17 cellular contexts compared by ENCODE assay signal in the genomic region with DNA sequence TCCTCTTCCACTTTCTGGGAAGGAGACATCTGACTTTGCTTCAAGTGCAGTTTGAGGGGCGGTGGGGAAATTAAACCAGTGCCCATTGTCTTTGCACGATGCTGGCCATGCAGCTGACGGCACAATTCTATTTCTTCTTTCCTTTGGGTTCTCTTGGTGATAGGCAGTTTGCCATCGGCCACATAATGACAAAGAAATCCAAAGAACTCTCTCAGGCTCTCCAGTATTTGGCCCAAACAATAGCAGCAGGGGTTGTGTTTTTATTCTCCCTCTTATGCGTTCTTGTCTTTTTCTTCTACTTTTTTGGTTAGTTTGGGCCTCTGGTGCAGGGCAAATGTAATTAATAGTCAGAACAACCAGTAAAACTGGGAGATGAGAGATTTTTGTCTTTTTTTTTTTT.
DNase-seq lines count a peak whose midpoint lies in the region; ATAC-seq, FAIRE-seq and TF ChIP-seq lines count a peak whose summit lies in the region.
"Had no signal": no experiment of that assay in that cellular context is flagged by ENCODE, and none has a peak within 500 bp of the region (broad histone marks: within the 10 kb centered on the region; RNA-seq: fewer than 3 reads in every experiment).

No MANE protein-coding gene starts in this region.

- H3K36me3 Mint-ChIP-seq in astrocyte (ENCODE audit: low read depth, unreplicated experiment) (no peaks in the 10 kb centered on the region), neural progenitor cell (no peaks in the 10 kb centered on the region)
- H3K36me3 Mint-ChIP-seq: CD8-positive, alpha-beta T cell had no signal

- H3K27me3 Mint-ChIP-seq in astrocyte (ENCODE audit: low read depth, unreplicated experiment) (peaks cover 62% of the 10 kb centered on the region), neural progenitor cell (ENCODE audit: insufficient read depth, low read depth) (peaks cover 5% of the 10 kb centered on the region)

- H3K79me2 ChIP-seq in astrocyte (ENCODE audit: insufficient read depth, low read length): no peaks in the 10 kb centered on the region
- no peaks in the 10 kb centered on the region for H3K79me2 ChIP-seq in neural progenitor cell (ENCODE audit: low read depth)

- intact Hi-C loops in Right ventricle myocardium superior (cut with DNase I): no loop called here

- H3F3A ChIP-seq in neural progenitor cell (ENCODE audit: low read depth): no peaks in the 10 kb centered on the region

- no peaks in the 10 kb centered on the region for H3K9me3 ChIP-seq in astrocyte (ENCODE audit: insufficient read depth, low read depth, low read length)
- no peaks in the 10 kb centered on the region for H3K9me3 ChIP-seq in neural progenitor cell (ENCODE audit: low read depth)
- H3K9me3 ChIP-seq: BLaER1 treated with 17β-estradiol and CSF1 and Interleukin-3, amounts not matched to agents 10 nM and 100 nM; HAP-1 had no signal

- no peak overlapping the region for H3K4me3 ChIP-seq in astrocyte (ENCODE audit: insufficient read depth, low read depth, low read length)
- H3K4me3 ChIP-seq in choroid plexus epithelial cell (ENCODE audit: low read depth, low read length): no peak overlapping the region
- no peak overlapping the region for H3K4me3 ChIP-seq in neural progenitor cell
- H3K4me3 ChIP-seq: BLaER1 treated with 17β-estradiol and CSF1 and Interleukin-3, amounts not matched to agents 10 nM and 100 nM; GM23248; HAP-1 had no signal

- FAIRE-seq in astrocyte (lab: Jason Lieb, UNC) (no peak), GM19239 (lab: Jason Lieb, UNC) (no peak)
- FAIRE-seq: A204.1 had no signal

- H3K27me3 ChIP-seq in astrocyte (ENCODE audit: insufficient read depth, low read length) (no peaks in the 10 kb centered on the region), neural progenitor cell (no peaks in the 10 kb centered on the region)
- H3K27me3 ChIP-seq: BLaER1 treated with 17β-estradiol and CSF1 and Interleukin-3, amounts not matched to agents 10 nM and 100 nM had no signal

- TF ChIP-seq CTCF in astrocyte (IDR thresholded peaks at IDR 0.05; ENCODE audit: insufficient read depth, low read depth, low read length) (no peak), choroid plexus epithelial cell (conservative IDR thresholded peaks at IDR 0.05; ENCODE audit: low read depth, low read length) (no peak), neural progenitor cell (IDR thresholded peaks at IDR 0.05) (no peak)

- H3K27ac ChIP-seq in astrocyte (ENCODE audit: low read depth, low read length) (no peak overlapping the region), neural progenitor cell (no peak overlapping the region)
- H3K27ac ChIP-seq: BLaER1 treated with 17β-estradiol and CSF1 and Interleukin-3, amounts not matched to agents 10 nM and 100 nM; GM23248 had no signal

- ATAC-seq in Right ventricle myocardium superior (ENCODE audit: poor library complexity): no peak
- ATAC-seq in HG03045 (IDR thresholded peaks at IDR 0.05; ENCODE audit: unreplicated experiment): no peak
- ATAC-seq: CD8-positive, alpha-beta T cell had no signal

- no peak overlapping the region for H2AFZ ChIP-seq in astrocyte (ENCODE audit: low read depth, low read length)
- H2AFZ ChIP-seq in neural progenitor cell (replicated peaks): peak overlapping the region; percentile 26
- H2AFZ ChIP-seq: GM23248 had no signal

- H3K4me2 ChIP-seq in astrocyte (ENCODE audit: low read length): peak overlapping the region; percentile 19
- peak overlapping the region; percentile 16 for H3K4me2 ChIP-seq in neural progenitor cell
- H3K4me2 ChIP-seq: BLaER1 treated with 17β-estradiol and CSF1 and Interleukin-3, amounts not matched to agents 10 nM and 100 nM had no signal

- H3K9me3 Mint-ChIP-seq in astrocyte (ENCODE audit: unreplicated experiment) (no peaks in the 10 kb centered on the region), neural progenitor cell (no peaks in the 10 kb centered on the region)
- H3K9me3 Mint-ChIP-seq: CD8-positive, alpha-beta T cell had no signal

- H3K4me1 ChIP-seq in astrocyte (ENCODE audit: insufficient read depth, low read length): no peaks in the 10 kb centered on the region
- H3K4me1 ChIP-seq in neural progenitor cell: peaks cover 12% of the 10 kb centered on the region
- H3K4me1 ChIP-seq: BLaER1 treated with 17β-estradiol and CSF1 and Interleukin-3, amounts not matched to agents 10 nM and 100 nM; HAP-1 had no signal

- no peak for DNase-seq in astrocyte (ENCODE audit: low read depth)
- peak; percentile 11 for DNase-seq in choroid plexus epithelial cell (ENCODE audit: low read depth)
- no peak for DNase-seq in neural progenitor cell (ENCODE audit: low spot score)
- no peak for DNase-seq in NCI-H446 treated with DMSO at 0.1 percent for 48 hours (lab: John Stamatoyannopoulos, UW)
- no peak for DNase-seq in Right ventricle myocardium superior
- no peak for DNase-seq in GM19239 (ENCODE audit: insufficient read length, low spot score)
- DNase-seq: ACHN; Calu3; CD8-positive, alpha-beta T cell; DMS79 treated with DMSO at 0.1 percent for 48 hours; GF-D8; GM23248 had no signal

- H3K9ac ChIP-seq in astrocyte (ENCODE audit: low read length) (no peak overlapping the region), neural progenitor cell (no peak overlapping the region)
- H3K9ac ChIP-seq: BLaER1 treated with 17β-estradiol and CSF1 and Interleukin-3, amounts not matched to agents 10 nM and 100 nM; GM23248 had no signal

- H4K20me1 ChIP-seq in astrocyte (ENCODE audit: insufficient read depth, low read length) (no peaks in the 10 kb centered on the region), neural progenitor cell (ENCODE audit: low read depth) (no peaks in the 10 kb centered on the region)
- H4K20me1 ChIP-seq: BLaER1 treated with 17β-estradiol and CSF1 and Interleukin-3, amounts not matched to agents 10 nM and 100 nM had no signal

- H3K4me1 Mint-ChIP-seq in astrocyte (ENCODE audit: low read depth, unreplicated experiment) (no peaks in the 10 kb centered on the region), neural progenitor cell (peaks cover 18% of the 10 kb centered on the region)
- H3K4me1 Mint-ChIP-seq: B cell had no signal

- H3K27ac Mint-ChIP-seq in astrocyte (ENCODE audit: unreplicated experiment) (no peak overlapping the region), neural progenitor cell (no peak overlapping the region)
- H3K27ac Mint-ChIP-seq: B cell; CD8-positive, alpha-beta T cell had no signal

- H3K36me3 ChIP-seq in astrocyte (ENCODE audit: insufficient read depth, low read length) (no peaks in the 10 kb centered on the region), neural progenitor cell (no peaks in the 10 kb centered on the region)
- H3K36me3 ChIP-seq: BLaER1 treated with 17β-estradiol and CSF1 and Interleukin-3, amounts not matched to agents 10 nM and 100 nM; HAP-1 had no signal

- H3K4me3 Mint-ChIP-seq in astrocyte (ENCODE audit: unreplicated experiment) (no peak overlapping the region), neural progenitor cell (no peak overlapping the region)
- H3K4me3 Mint-ChIP-seq: B cell; CD8-positive, alpha-beta T cell had no signal
